In genomic region chr4:104491396-104491821, GRCh38 we compare ENCODE assay signal across 8 cellular contexts. TPM values are rescaled to one million over a fixed set of nuclear protein-coding genes. Genes with fewer than 3 reads are reported as not detected.
DNase-seq lines count a peak whose midpoint lies in the region; ATAC-seq, FAIRE-seq and TF ChIP-seq lines count a peak whose summit lies in the region.
"Had no signal": no experiment of that assay in that cellular context is flagged by ENCODE, and none has a peak within 500 bp of the region (broad histone marks: within the 10 kb centered on the region; RNA-seq: fewer than 3 reads in every experiment).

No MANE protein-coding gene starts in this region.

- H3K79me2 ChIP-seq in KMS-11 (ENCODE audit: insufficient read depth, low read depth), result peaks cover 52% of the 10 kb centered on the region

- WGBS in esophagus, 2 donors, result 1% methylated on average over 24 to 37 of the region's 50 CpGs

- ATAC-seq in GM21717 (IDR thresholded peaks at IDR 0.05; ENCODE audit: unreplicated experiment) (peak; percentile 16), naive B cell (ENCODE audit: low read depth in 2 of 2) (peak; percentile 54 to 58)
- ATAC-seq in activated CD8-positive, alpha-beta T cell treated with anti-CD3 and anti-CD28 coated beads, Interleukin-2, amount 10 ng/mL, durations not matched to agents 7 days and 5 days, result peak; percentile 76

- no peak overlapping the region for H3K27ac Mint-ChIP-seq in activated CD8-positive, alpha-beta T cell treated with anti-CD3 and anti-CD28 coated beads, Interleukin-2, amount 10 ng/mL, durations not matched to agents 7 days and 5 days
- no peak overlapping the region for H3K27ac Mint-ChIP-seq in naive B cell

- TF ChIP-seq POLR2A in GM12891 (IDR thresholded peaks at IDR 0.05; ENCODE audit: low read depth, low read length), result no peak

- H3K27me3 ChIP-seq in KMS-11 (ENCODE audit: insufficient read depth, low read depth) (no peaks in the 10 kb centered on the region), esophagus (ENCODE audit: control insufficient read depth in 1 of 2, insufficient read depth in 2 of 2, low read length in 2 of 2) (no peaks in the 10 kb centered on the region)

- peaks cover 64% of the 10 kb centered on the region for H3K27me3 Mint-ChIP-seq in activated CD8-positive, alpha-beta T cell treated with anti-CD3 and anti-CD28 coated beads, Interleukin-2, amount 10 ng/mL, durations not matched to agents 7 days and 5 days (ENCODE audit: low read depth)
- peaks cover 47 to 80% (median 66%) of the 10 kb centered on the region in 3 donors for H3K27me3 Mint-ChIP-seq in naive B cell

- DNase-seq in GM12891 (ENCODE audit: insufficient read length, low spot score) (no peak), naive B cell (no peak), NCI-H2196 treated with DMSO at 0.1 percent for 48 hours (lab: John Stamatoyannopoulos, UW; ENCODE audit: unreplicated experiment) (no peak)
- peak; percentile 35 for DNase-seq in activated CD8-positive, alpha-beta T cell treated with anti-CD3 and anti-CD28 coated beads, Interleukin-2, amount 10 ng/mL, durations not matched to agents 7 days and 5 days

- POLR2A ChIA-PET in activated CD8-positive, alpha-beta T cell treated with anti-CD3 and anti-CD28 coated beads, Interleukin-2, amount 10 ng/mL, durations not matched to agents 7 days and 5 days (lab: Charles Lee), result no interaction called here

- H3K9me3 ChIP-seq in esophagus (ENCODE audit: control insufficient read depth in 2 of 2, insufficient read depth in 1 of 2, low read depth in 1 of 2, low read length in 1 of 2), result no peaks in the 10 kb centered on the region

- peak overlapping the region; percentile 71 for H3K4me3 Mint-ChIP-seq in activated CD8-positive, alpha-beta T cell treated with anti-CD3 and anti-CD28 coated beads, Interleukin-2, amount 10 ng/mL, durations not matched to agents 7 days and 5 days
- H3K4me3 Mint-ChIP-seq in naive B cell, result peak overlapping the region; percentile 63 to 86 (median 80)

- H3K4me3 ChIP-seq in KMS-11 (IDR thresholded peaks at IDR 0.05; ENCODE audit: insufficient read depth, low read depth, low read length) (peak overlapping the region; percentile 38), esophagus (ENCODE audit: low read depth in 1 of 2, low read length in 2 of 2) (peak overlapping the region; percentile 57 to 63)

- peak overlapping the region; percentile 42; the same call in 1 of the 2 replicates for H3K4me2 ChIP-seq in KMS-11

- FAIRE-seq in GM12891 (lab: Jason Lieb, UNC), result no peak

- no peaks in the 10 kb centered on the region for H3K9me3 Mint-ChIP-seq in activated CD8-positive, alpha-beta T cell treated with anti-CD3 and anti-CD28 coated beads, Interleukin-2, amount 10 ng/mL, durations not matched to agents 7 days and 5 days (ENCODE audit: insufficient read depth)
- peaks cover 0 to 9% (median 2%) of the 10 kb centered on the region in 7 donors for H3K9me3 Mint-ChIP-seq in naive B cell

- H3K36me3 ChIP-seq in KMS-11 (ENCODE audit: insufficient read depth), result no peaks in the 10 kb centered on the region
- H3K36me3 ChIP-seq in esophagus (ENCODE audit: control insufficient read depth in 2 of 2, insufficient read depth in 2 of 2, low read length in 1 of 2), result no peaks in the 10 kb centered on the region

- no peak overlapping the region for H2AFZ ChIP-seq in KMS-11 (ENCODE audit: low read depth)

- H3K9ac ChIP-seq in KMS-11, result peak overlapping the region; percentile 72

- TF ChIP-seq CTCF in KMS-11 (conservative IDR thresholded peaks at IDR 0.05; ENCODE audit: low read depth, low read length), result no peak

- peaks cover 29% of the 10 kb centered on the region for H3K4me1 Mint-ChIP-seq in activated CD8-positive, alpha-beta T cell treated with anti-CD3 and anti-CD28 coated beads, Interleukin-2, amount 10 ng/mL, durations not matched to agents 7 days and 5 days (ENCODE audit: low read depth)
- peaks cover 16 to 32% (median 18%) of the 10 kb centered on the region in 3 donors for H3K4me1 Mint-ChIP-seq in naive B cell

- CTCF ChIA-PET in activated CD8-positive, alpha-beta T cell treated with anti-CD3 and anti-CD28 coated beads, Interleukin-2, amount 10 ng/mL, durations not matched to agents 7 days and 5 days (lab: Charles Lee), result no interaction called here

- no peaks in the 10 kb centered on the region for H4K20me1 ChIP-seq in KMS-11 (ENCODE audit: insufficient read depth)

- H3K4me1 ChIP-seq in KMS-11 (ENCODE audit: low read depth, poor library complexity, severe bottlenecking), result peaks cover 43% of the 10 kb centered on the region
- peaks cover 2 to 3% of the 10 kb centered on the region in 2 donors for H3K4me1 ChIP-seq in esophagus (ENCODE audit: control insufficient read depth in 2 of 2, insufficient read depth in 2 of 2, low read length in 1 of 2)

- H3K36me3 Mint-ChIP-seq in activated CD8-positive, alpha-beta T cell treated with anti-CD3 and anti-CD28 coated beads, Interleukin-2, amount 10 ng/mL, durations not matched to agents 7 days and 5 days (ENCODE audit: low read depth), result no peaks in the 10 kb centered on the region
- no peaks in the 10 kb centered on the region for H3K36me3 Mint-ChIP-seq in naive B cell

- H3K27ac ChIP-seq in KMS-11 (peak overlapping the region; percentile 86), esophagus (ENCODE audit: low read depth in 2 of 2, low read length in 1 of 2) (peak overlapping the region; percentile 47 to 73)
- H3K27ac ChIP-seq: epithelial cell of prostate had no signal

TF ChIP-seq in GM12891, 5 proteins besides CTCF, POLR2A, EP300 and RAD21:
- TF ChIP-seq POLR2AphosphoS5 (IDR thresholded peaks at IDR 0.05; ENCODE audit: low read depth, low read length) (0 out of 2 replicates have a peak, but pooled peaks have one; percentile 2), SPI1 (IDR thresholded peaks at IDR 0.05; ENCODE audit: low read depth, low read length) (no peak), POU2F2 (IDR thresholded peaks at IDR 0.05; ENCODE audit: low read depth, low read length) (no peak), PAX5 (IDR thresholded peaks at IDR 0.05; ENCODE audit: insufficient read depth, low read length, severe bottlenecking) (no peak)

RNA-seq across cellular contexts. Expression of gene CXXC4, which starts 3.3 kb away (rescaled TPM):
- polyA plus RNA-seq in GM12891 (2012; ENCODE audit: low read depth, missing spikeins), result 3.1 TPM
- total RNA-seq in activated CD8-positive, alpha-beta T cell treated with anti-CD3 and anti-CD28 coated beads, Interleukin-2, amount 10 ng/mL, durations not matched to agents 7 days and 5 days, result not detected
- polyA plus RNA-seq in esophagus (under 1 TPM; 0.02 to 0.09 TPM), naive B cell (ENCODE audit: low read depth in 6 of 6) (not detected)

Comparison
In these comparisons a context has a peak if more than half of its experiments do, and no peak if none do; other contexts are left out.
1. ATAC-seq: peak in every context shown above with its lines; median percentile 76 in activated CD8-positive, alpha-beta T cell treated with anti-CD3 and anti-CD28 coated beads, Interleukin-2, amount 10 ng/mL, durations not matched to agents 7 days and 5 days; 56 in naive B cell; 16 in GM21717.